ENCODE assay signal across 8 cellular contexts in the genomic region with DNA sequence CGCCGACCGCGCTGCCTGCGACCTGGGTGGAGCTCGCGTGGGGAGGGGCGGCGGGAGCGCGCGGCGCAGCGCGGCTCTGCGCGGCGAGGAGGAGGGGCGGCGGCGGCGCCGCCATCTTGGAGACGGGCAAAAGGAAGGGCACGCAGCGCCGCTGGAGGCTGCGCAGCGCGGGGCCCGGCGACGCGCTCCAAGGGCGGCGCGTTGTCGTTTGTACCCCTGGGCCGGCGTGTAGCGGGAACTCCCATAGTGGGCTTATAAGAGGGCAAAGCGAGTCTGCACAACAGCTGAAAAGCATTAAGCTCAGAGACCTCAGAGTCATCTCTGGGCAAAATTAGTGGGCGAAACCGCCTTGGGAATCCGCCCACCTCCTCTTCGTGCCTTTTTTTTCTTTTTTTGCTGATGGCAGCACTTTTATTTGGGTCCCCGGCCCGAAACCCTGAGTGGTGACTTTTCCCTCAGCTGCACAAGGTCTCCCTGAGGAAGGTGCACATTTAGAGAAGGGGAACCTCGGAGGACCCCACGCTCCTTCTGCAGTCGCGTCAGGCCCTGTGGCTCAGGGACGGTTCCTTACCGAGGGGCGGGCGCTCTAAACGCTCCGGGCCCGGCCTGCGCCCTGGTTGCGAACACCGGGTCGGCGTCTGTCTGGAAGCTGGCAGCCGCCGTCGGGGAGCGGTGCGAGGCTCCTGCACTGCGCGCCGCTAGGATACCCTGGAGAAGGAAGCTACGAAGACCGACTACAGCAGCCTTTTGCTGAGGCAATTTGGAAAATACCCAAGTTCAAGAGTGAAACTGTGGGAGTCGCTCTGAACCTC. TPM values are rescaled to one million over a fixed set of nuclear protein-coding genes. Genes with fewer than 3 reads are reported as not detected.
DNase-seq lines count a peak whose midpoint lies in the region; ATAC-seq and TF ChIP-seq lines count a peak whose summit lies in the region.

No MANE protein-coding gene starts in this region.

- TF ChIP-seq POLR2A in stomach (IDR thresholded peaks at IDR 0.05): no peak

- H3K36me3 Mint-ChIP-seq in neural crest cell (ENCODE audit: low read depth): no peaks in the 10 kb centered on the region

- H3K4me3 ChIP-seq in DND-41 (ENCODE audit: low read depth in 1 of 2, low read length in 2 of 2): peak overlapping the region; percentile 49 to 66
- H3K4me3 ChIP-seq in KMS-11 (IDR thresholded peaks at IDR 0.05; ENCODE audit: insufficient read depth, low read depth, low read length): no peak overlapping the region
- peak overlapping the region; percentile 87 for H3K4me3 ChIP-seq in fibroblast of villous mesenchyme (ENCODE audit: low read depth, low read length)
- H3K4me3 ChIP-seq in stomach: peak overlapping the region; percentile 73 to 92 (median 84)

- H3K4me1 ChIP-seq in DND-41 (ENCODE audit: insufficient read depth, low read length): peaks cover 44% of the 10 kb centered on the region
- peaks cover 33% of the 10 kb centered on the region for H3K4me1 ChIP-seq in KMS-11 (ENCODE audit: low read depth, poor library complexity, severe bottlenecking)
- peaks cover 22 to 48% (median 32%) of the 10 kb centered on the region in 4 donors for H3K4me1 ChIP-seq in stomach

- H3K27ac ChIP-seq in DND-41 (ENCODE audit: low read length): peak overlapping the region; percentile 94
- peak overlapping the region; percentile 89 for H3K27ac ChIP-seq in KMS-11
- peak overlapping the region; percentile 85 to 97 (median 93) for H3K27ac ChIP-seq in stomach

- WGBS in stomach, 5 donors: 0 to 1% (median 0%) methylated on average over 19 to 73 of the region's 75 CpGs

- no peak for TF ChIP-seq EP300 in stomach (IDR thresholded peaks at IDR 0.05)

- TF ChIP-seq CTCF in DND-41 (IDR thresholded peaks at IDR 0.05; ENCODE audit: borderline replicate concordance, extremely low read depth, low read length, poor library complexity, severe bottlenecking) (no peak), KMS-11 (conservative IDR thresholded peaks at IDR 0.05; ENCODE audit: low read depth, low read length) (no peak), fibroblast of villous mesenchyme (IDR thresholded peaks at IDR 0.05; ENCODE audit: insufficient read depth, low read depth, low read length) (no peak), neural crest cell (conservative IDR thresholded peaks at IDR 0.05) (no peak), stomach (IDR thresholded peaks at IDR 0.05) (no peak)

- H3K9me3 ChIP-seq in DND-41 (ENCODE audit: insufficient read depth, low read length, severe bottlenecking) (no peaks in the 10 kb centered on the region), stomach (no peaks in the 10 kb centered on the region)

- peak overlapping the region; percentile 91 for H3K4me3 Mint-ChIP-seq in neural crest cell

- intact Hi-C loops in stomach (cut with DNase I; ENCODE audit: low total_unique reads): no loop called here

- no peaks in the 10 kb centered on the region for H3K27me3 Mint-ChIP-seq in neural crest cell (ENCODE audit: low read depth)

- H3K79me2 ChIP-seq in DND-41 (ENCODE audit: insufficient read depth, low read length): peaks cover 58% of the 10 kb centered on the region
- H3K79me2 ChIP-seq in KMS-11 (ENCODE audit: insufficient read depth, low read depth): peaks cover 42% of the 10 kb centered on the region

- DNase-seq in DND-41: peak; percentile 91
- peak; percentile 83 for DNase-seq in RPMI8226
- peak; percentile 87 for DNase-seq in activated effector memory CD4-positive, alpha-beta T cell treated with Interleukin-2 at 50 U/mL for 16 hours
- peak; percentile 87 for DNase-seq in fibroblast of villous mesenchyme (ENCODE audit: low read depth)
- peak; percentile 80 for DNase-seq in neural crest cell (ENCODE audit: low read depth, low spot score)
- peak; percentile 89 for DNase-seq in stomach

- no peaks in the 10 kb centered on the region for H3K27me3 ChIP-seq in DND-41 (ENCODE audit: insufficient read depth, low read length, poor library complexity)
- no peaks in the 10 kb centered on the region for H3K27me3 ChIP-seq in KMS-11 (ENCODE audit: insufficient read depth, low read depth)
- no peaks in the 10 kb centered on the region for H3K27me3 ChIP-seq in stomach

- ATAC-seq in DND-41 (ENCODE audit: insufficient read depth, low read depth): peak; percentile 91
- peak; percentile 91 for ATAC-seq in GM21737 (IDR thresholded peaks at IDR 0.05; ENCODE audit: unreplicated experiment)

- H3K27ac Mint-ChIP-seq in neural crest cell (ENCODE audit: unreplicated experiment): peak overlapping the region; percentile 57

- H3K9me3 Mint-ChIP-seq in neural crest cell: no peaks in the 10 kb centered on the region

- H4K20me1 ChIP-seq in DND-41 (ENCODE audit: insufficient read depth, low read length) (peaks cover 41% of the 10 kb centered on the region), KMS-11 (ENCODE audit: insufficient read depth) (peaks cover 34% of the 10 kb centered on the region)

- H3K36me3 ChIP-seq in DND-41 (ENCODE audit: insufficient read depth, low read length) (peaks cover 4% of the 10 kb centered on the region; the same call in 1 of the 2 replicates), KMS-11 (ENCODE audit: insufficient read depth) (no peaks in the 10 kb centered on the region), stomach (no peaks in the 10 kb centered on the region)

- H3K4me1 Mint-ChIP-seq in neural crest cell: peaks cover 37% of the 10 kb centered on the region

- H3K4me2 ChIP-seq in DND-41 (ENCODE audit: insufficient read depth, low read length): peak overlapping the region; percentile 90
- peak overlapping the region; percentile 98 for H3K4me2 ChIP-seq in KMS-11

- peak overlapping the region; percentile 99 for H2AFZ ChIP-seq in DND-41 (ENCODE audit: low read depth, low read length)
- peak overlapping the region; percentile 89 for H2AFZ ChIP-seq in KMS-11 (ENCODE audit: low read depth)

- H3K9ac ChIP-seq in DND-41 (ENCODE audit: low read depth, low read length) (peak overlapping the region; percentile 89), KMS-11 (peak overlapping the region; percentile 82)

RNA-seq across cellular contexts. Expression of a gene that starts 0.4 kb away (rescaled TPM):
- total RNA-seq in fibroblast of villous mesenchyme (43.2 and 56.1 TPM in 2 replicates), neural crest cell (93.3 and 94.9 TPM in 2 replicates), stomach (10 to 100 TPM; 19.8 to 88.9 (median 50.9) TPM)
- 10 to 100 TPM; 17.5 to 26.1 (median 21.8) TPM for polyA plus RNA-seq in stomach

RNA-seq across cellular contexts. Expression of a gene that starts 19.5 kb away (rescaled TPM):
- 37.7 and 44.9 TPM in 2 replicates for total RNA-seq in fibroblast of villous mesenchyme
- 80.2 and 86.2 TPM in 2 replicates for total RNA-seq in neural crest cell
- 10 to 100 TPM in 3 of 5 donors, 1 to 10 TPM in 2; 4.1 to 82.1 (median 17.2) TPM for total RNA-seq in stomach
- polyA plus RNA-seq in stomach: 10 to 100 TPM in 2 of 3 donors, 1 to 10 TPM in 1; 7.2 to 20.8 (median 12.4) TPM
